10 cellular contexts compared by ENCODE assay signal in the genomic region with DNA sequence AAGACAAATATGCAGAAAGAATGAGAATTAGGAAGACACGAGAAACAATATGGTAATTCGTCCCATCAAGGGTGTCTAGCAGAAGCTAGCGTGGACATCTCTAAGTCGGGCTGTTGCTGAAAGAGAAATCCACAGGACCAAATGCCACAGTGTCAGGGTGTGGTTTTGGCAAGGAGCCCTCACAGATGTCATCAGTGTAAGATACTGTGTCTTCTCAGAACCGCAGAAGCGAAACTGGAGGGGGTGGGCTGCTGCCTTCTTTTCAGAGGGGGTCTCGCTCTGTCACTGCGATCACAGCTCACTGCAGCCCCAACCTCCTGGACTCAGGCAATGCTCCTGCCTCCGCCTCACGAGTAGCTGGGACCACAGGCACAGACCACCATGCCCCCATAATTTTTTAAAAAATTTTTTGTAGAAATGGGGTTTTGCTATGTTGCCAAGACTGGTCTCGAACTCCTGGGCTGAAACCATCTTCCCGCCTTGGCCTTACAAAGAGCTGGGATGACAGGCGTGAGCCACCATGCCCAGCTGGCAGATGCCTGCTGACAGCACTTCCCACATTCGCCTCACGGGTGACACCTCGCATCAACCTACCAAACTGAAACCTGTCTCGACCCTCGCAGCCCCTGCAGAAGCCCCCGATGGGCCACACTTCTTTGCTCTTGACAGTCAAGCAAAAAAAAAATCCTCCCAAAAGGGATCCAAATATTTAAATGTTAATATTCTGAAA. TPM values are rescaled to one million over a fixed set of nuclear protein-coding genes. Genes with fewer than 3 reads are reported as not detected.
DNase-seq lines count a peak whose midpoint lies in the region; ATAC-seq and TF ChIP-seq lines count a peak whose summit lies in the region.
"Had no signal": no experiment of that assay in that cellular context is flagged by ENCODE, and none has a peak within 500 bp of the region (broad histone marks: within the 10 kb centered on the region; RNA-seq: fewer than 3 reads in every experiment).

No MANE protein-coding gene starts in this region.

- H3K36me3 Mint-ChIP-seq in osteocyte (ENCODE audit: unreplicated experiment): peaks cover 17% of the 10 kb centered on the region

- H3K27me3 ChIP-seq in BE2C (no peaks in the 10 kb centered on the region), PC-3 (ENCODE audit: low read length) (no peaks in the 10 kb centered on the region)

- H3K4me1 Mint-ChIP-seq in osteocyte (ENCODE audit: unreplicated experiment): peaks cover 18% of the 10 kb centered on the region

- H3K79me2 ChIP-seq in PC-3 (ENCODE audit: low read length): peaks cover 16% of the 10 kb centered on the region

- no peaks in the 10 kb centered on the region for H3F3A ChIP-seq in PC-3 (ENCODE audit: low read length, unreplicated experiment)

- CTCF ChIA-PET in PC-3 (lab: Charles Lee): no interaction called here

- H3K4me3 ChIP-seq in BE2C (ENCODE audit: low read depth, low read length) (peak overlapping the region; percentile 8; the same call in 1 of the 2 replicates), PC-3 (ENCODE audit: low read length) (no peak overlapping the region)

- H3K9me3 ChIP-seq in BE2C (no peaks in the 10 kb centered on the region), PC-3 (ENCODE audit: low read length) (no peaks in the 10 kb centered on the region)

- no peaks in the 10 kb centered on the region for H3K9me3 Mint-ChIP-seq in osteocyte (ENCODE audit: unreplicated experiment)
- H3K9me3 Mint-ChIP-seq: IgD-negative memory B cell; T-helper 1 cell treated with Interleukin-12 subunit alpha and Interleukin-12 subunit beta and Interleukin-4 antibody, amounts not matched to agents 30 μg/mL and 1 μg/mL, for 36 hours had no signal

- BruUV-seq in PC-3 (replicated peaks; lab: Mats Ljungman, UMichigan): no TSS peak

- H3K4me1 ChIP-seq in BE2C (peaks cover 12% of the 10 kb centered on the region), PC-3 (ENCODE audit: insufficient read depth, low read length) (no peaks in the 10 kb centered on the region)

- no peaks in the 10 kb centered on the region for H3K27me3 Mint-ChIP-seq in osteocyte (ENCODE audit: unreplicated experiment)
- H3K27me3 Mint-ChIP-seq: IgD-negative memory B cell had no signal

- TF ChIP-seq CTCF in BE2C (IDR thresholded peaks at IDR 0.05; ENCODE audit: low read depth, low read length) (no peak), PC-3 (conservative IDR thresholded peaks at IDR 0.05; ENCODE audit: low read depth, low read length) (no peak), osteocyte (IDR thresholded peaks at IDR 0.05) (no peak)

- POLR2A ChIA-PET in PC-3 (lab: Charles Lee; ENCODE audit: unreplicated experiment): no interaction called here

- DNase-seq in BE2C: no peak
- no peak for DNase-seq in PC-3
- DNase-seq in fibroblast of gingiva (ENCODE audit: low read depth): peak; percentile 62
- DNase-seq in osteocyte (ENCODE audit: extremely low spot score, unreplicated experiment): no peak
- DNase-seq in retina: no peak
- no peak for DNase-seq in COLO668 (lab: John Stamatoyannopoulos, UW; ENCODE audit: unreplicated experiment)
- DNase-seq in NCI-H748 treated with DMSO at 0.1 percent for 48 hours (lab: John Stamatoyannopoulos, UW): no peak

- peak; percentile 21; the same call in 1 of the 2 replicates for ATAC-seq in PC-3
- no peak for ATAC-seq in HG03095 (IDR thresholded peaks at IDR 0.05; ENCODE audit: unreplicated experiment)

- H3K27ac Mint-ChIP-seq in osteocyte (ENCODE audit: unreplicated experiment): peak overlapping the region; percentile 78
- H3K27ac Mint-ChIP-seq: T-helper 1 cell treated with Interleukin-12 subunit alpha and Interleukin-12 subunit beta and Interleukin-4 antibody, amounts not matched to agents 30 μg/mL and 1 μg/mL, for 36 hours had no signal

- intact Hi-C loops in PC-3 (cut with micrococcal nuclease): loop anchor here (1.0 kb wide), 1 partner anchor 189 kb away; a partner anchor contains a TSS

- H4K20me1 ChIP-seq in PC-3 (ENCODE audit: low read length): no peaks in the 10 kb centered on the region; the same call in 1 of the 2 replicates

- H3K27ac ChIP-seq in PC-3 (ENCODE audit: low read length): no peak overlapping the region

- H3K9ac ChIP-seq in PC-3 (ENCODE audit: low read length): no peak overlapping the region

- H3K4me3 Mint-ChIP-seq in osteocyte (ENCODE audit: unreplicated experiment): peak overlapping the region; percentile 40
- H3K4me3 Mint-ChIP-seq: T-helper 1 cell treated with Interleukin-12 subunit alpha and Interleukin-12 subunit beta and Interleukin-4 antibody, amounts not matched to agents 30 μg/mL and 1 μg/mL, for 36 hours had no signal

- no peak overlapping the region for H2AFZ ChIP-seq in PC-3 (ENCODE audit: low read length)

- H3K4me2 ChIP-seq in PC-3 (ENCODE audit: low read length): no peak overlapping the region

- H3K9me2 ChIP-seq in PC-3 (replicated peaks; ENCODE audit: low read length): no peaks in the 10 kb centered on the region

- H3K36me3 ChIP-seq in BE2C: peaks cover 43% of the 10 kb centered on the region
- H3K36me3 ChIP-seq in PC-3 (ENCODE audit: low read depth, low read length): peaks cover 7% of the 10 kb centered on the region

RNA-seq across cellular contexts. Expression of a gene that starts 26.2 kb away (rescaled TPM):
- 372 TPM for polyA plus RNA-seq in BE2C (2012; ENCODE audit: insufficient read depth, insufficient read length, low read depth)
- 243 and 382 TPM in 2 replicates for total RNA-seq in PC-3 (2014; rRNA removed)
- 76.3 and 81.9 TPM in 2 replicates for total RNA-seq in osteocyte

RNA-seq across cellular contexts. Expression of a gene that starts 36.7 kb away (rescaled TPM):
- polyA plus RNA-seq in BE2C (2012; ENCODE audit: insufficient read depth, insufficient read length, low read depth): 28.7 TPM
- total RNA-seq in PC-3 (2014; rRNA removed): 9.3 and 14.0 TPM in 2 replicates
- 22.5 and 23.1 TPM in 2 replicates for total RNA-seq in osteocyte
